3 cellular contexts compared by ENCODE assay signal in genomic region chr15:65993762-65994161, GRCh38.
TF ChIP-seq lines count a peak whose summit lies in the region.

No MANE protein-coding gene starts in this region.

TF ChIP-seq in SK-N-SH, 30 proteins besides CTCF, POLR2A, EP300 and RAD21:
- TF ChIP-seq ZBTB33 (IDR thresholded peaks at IDR 0.05; ENCODE audit: borderline replicate concordance, low read depth) (no peak), PBX3 (IDR thresholded peaks at IDR 0.05) (no peak), USF2 (IDR thresholded peaks at IDR 0.05; ENCODE audit: borderline replicate concordance, low read depth, low read length) (no peak), REST (IDR thresholded peaks at IDR 0.05; ENCODE audit: low read depth, low read length) (no peak), TEAD4 (IDR thresholded peaks at IDR 0.05; ENCODE audit: borderline replicate concordance, insufficient read depth) (no peak), FOXJ3 (CRISPR knock-in tag; IDR thresholded peaks at IDR 0.05) (no peak), TAF1 (IDR thresholded peaks at IDR 0.05; ENCODE audit: borderline replicate concordance, low read depth, low read length) (no peak), FOSL2 (IDR thresholded peaks at IDR 0.05; ENCODE audit: borderline replicate concordance, low read depth) (no peak)

TF ChIP-seq in SK-N-SH treated with all-trans-retinoic acid at 6 μM for 48 hours, 23 proteins besides CTCF, POLR2A, EP300 and RAD21:
- no peak for TF ChIP-seq PPARA (CRISPR knock-in tag; IDR thresholded peaks at IDR 0.05; ENCODE audit: borderline replicate concordance)
- TF ChIP-seq ZFP30 (CRISPR knock-in tag; IDR thresholded peaks at IDR 0.05) = no peak
- no peak for TF ChIP-seq ARNTL (CRISPR knock-in tag; IDR thresholded peaks at IDR 0.05; ENCODE audit: borderline replicate concordance, low read depth)
- TF ChIP-seq ZNF8 (CRISPR knock-in tag; IDR thresholded peaks at IDR 0.05) = no peak
- no peak for TF ChIP-seq ESRRG (CRISPR knock-in tag; IDR thresholded peaks at IDR 0.05)
- no peak for TF ChIP-seq CREB5 (CRISPR knock-in tag; IDR thresholded peaks at IDR 0.05; ENCODE audit: low read depth)
- no peak for TF ChIP-seq GLIS3 (CRISPR knock-in tag; IDR thresholded peaks at IDR 0.05)
- TF ChIP-seq ISL1 (CRISPR knock-in tag; IDR thresholded peaks at IDR 0.05) = no peak
- no peak for TF ChIP-seq ZNF70 (CRISPR knock-in tag; IDR thresholded peaks at IDR 0.05)
- no peak for TF ChIP-seq POU6F1 (CRISPR knock-in tag; IDR thresholded peaks at IDR 0.05; ENCODE audit: borderline replicate concordance, low read depth)
- no peak for TF ChIP-seq BACH2 (CRISPR knock-in tag; IDR thresholded peaks at IDR 0.05; ENCODE audit: borderline replicate concordance)
- no peak for TF ChIP-seq ZFP3 (CRISPR knock-in tag; IDR thresholded peaks at IDR 0.05)

TF ChIP-seq in H1, 55 proteins besides CTCF, POLR2A, EP300 and RAD21:
- no peak for TF ChIP-seq TAF7 (optimal IDR thresholded peaks at IDR 0.05; ENCODE audit: borderline replicate concordance, low read depth, low read length)
- TF ChIP-seq ASH2L (IDR thresholded peaks at IDR 0.05; ENCODE audit: low read length) = no peak
- no peak for TF ChIP-seq CBX8 (IDR thresholded peaks at IDR 0.05; ENCODE audit: borderline replicate concordance, low read depth, low read length)
- no peak for TF ChIP-seq SIN3A (conservative IDR thresholded peaks at IDR 0.05 in 1 of 2, IDR thresholded peaks at IDR 0.05 in 1 of 2; ENCODE audit: low read depth in 1 of 2, low read length in 2 of 2)
- TF ChIP-seq PHF8 (conservative IDR thresholded peaks at IDR 0.05; ENCODE audit: low read depth, low read length) = no peak
- no peak for TF ChIP-seq EZH2 (IDR thresholded peaks at IDR 0.05; ENCODE audit: low read depth, low read length, severe bottlenecking)
- TF ChIP-seq TBP (IDR thresholded peaks at IDR 0.05; ENCODE audit: low read depth, low read length) = no peak
- no peak for TF ChIP-seq HDAC6 (IDR thresholded peaks at IDR 0.05; ENCODE audit: low read depth, low read length)
- TF ChIP-seq RXRA (IDR thresholded peaks at IDR 0.05; ENCODE audit: insufficient read depth, low read depth, low read length) = no peak
- TF ChIP-seq CEBPB (IDR thresholded peaks at IDR 0.05; ENCODE audit: low read depth, low read length) = no peak
- no peak for TF ChIP-seq KDM1A (IDR thresholded peaks at IDR 0.05; ENCODE audit: borderline replicate concordance, low read length)
- TF ChIP-seq BCL11A (IDR thresholded peaks at IDR 0.05; ENCODE audit: low read depth in 2 of 2, low read length in 2 of 2) = no peak
- no peak for TF ChIP-seq RNF2 (IDR thresholded peaks at IDR 0.05; ENCODE audit: borderline replicate concordance, low read depth, low read length, missing control alignments, poor library complexity, severe bottlenecking)
- TF ChIP-seq SUZ12 (IDR thresholded peaks at IDR 0.05; ENCODE audit: low read length) = no peak
- no peak for TF ChIP-seq BACH1 (IDR thresholded peaks at IDR 0.05; ENCODE audit: low read length)
TF ChIP-seq in H1: peak in this region for 0.
